8 cellular contexts compared by ENCODE assay signal in genomic region chr2:97016765-97017164, GRCh38. TPM values are rescaled to one million over a fixed set of nuclear protein-coding genes. Genes with fewer than 3 reads are reported as not detected.
"Had no signal": no experiment of that assay in that cellular context is flagged by ENCODE, and none has a peak within 500 bp of the region (broad histone marks: within the 10 kb centered on the region; RNA-seq: fewer than 3 reads in every experiment).

No MANE protein-coding gene starts in this region.

RNA-seq across cellular contexts. Expression of gene FAM178B, which starts 30.4 kb away (rescaled TPM):
- total RNA-seq: glomerular endothelial cell, hepatocyte, lung microvascular endothelial cell, pancreas, progenitor cell of endocrine pancreas, right atrium auricular region, transverse colon, vagina had no signal
- polyA plus RNA-seq: pancreas had no signal
